In genomic region chr6:150304421-150304820, GRCh38 we compare ENCODE assay signal across 17 cellular contexts.
DNase-seq lines count a peak whose midpoint lies in the region; ATAC-seq, FAIRE-seq and TF ChIP-seq lines count a peak whose summit lies in the region.
"Had no signal": no experiment of that assay in that cellular context is flagged by ENCODE, and none has a peak within 500 bp of the region (broad histone marks: within the 10 kb centered on the region; RNA-seq: fewer than 3 reads in every experiment).

No MANE protein-coding gene starts in this region.

- H4K91ac ChIP-seq in neuronal stem cell (ENCODE audit: low read depth, low read length, poor library complexity), result peak overlapping the region; percentile 4

- peak; percentile 50 for FAIRE-seq in bronchial epithelial cell (lab: Jason Lieb, UNC)
- no peak for FAIRE-seq in GM19239 (lab: Jason Lieb, UNC)
- FAIRE-seq: GM12878 had no signal

- H3K18ac ChIP-seq in neuronal stem cell (ENCODE audit: low read length), result no peak overlapping the region

- H3K27ac ChIP-seq in neuronal stem cell (replicated peaks; ENCODE audit: low read length), result no peak overlapping the region
- H3K27ac ChIP-seq in right cardiac atrium (ENCODE audit: low read length), result no peak overlapping the region
- H3K27ac ChIP-seq: GM23248 had no signal

- TF ChIP-seq CTCF in bronchial epithelial cell (IDR thresholded peaks at IDR 0.05; ENCODE audit: insufficient read depth, low read length, severe bottlenecking) (no peak), fibroblast of mammary gland (conservative IDR thresholded peaks at IDR 0.05; ENCODE audit: control insufficient read depth, insufficient read depth, low read depth, low read length) (no peak)

- H2BK12ac ChIP-seq in neuronal stem cell (ENCODE audit: low read length), result no peak overlapping the region

- intact Hi-C loops in right cardiac atrium (cut with DNase I), result no loop called here

- DNase-seq in bronchial epithelial cell (ENCODE audit: low read depth) (no peak), fibroblast of mammary gland (ENCODE audit: low read depth) (peak; percentile 23), neuronal stem cell (ENCODE audit: low spot score) (no peak), GOT3 (lab: John Stamatoyannopoulos, UW) (no peak), right cardiac atrium (no peak), GM19239 (ENCODE audit: insufficient read length, low spot score) (no peak)
- DNase-seq: C1 segment of cervical spinal cord; Calu3; CD4-positive, alpha-beta memory T cell; COR-L47; DMS79; EL; GDM1; GM23248; H9 had no signal

- H3K9ac ChIP-seq in neuronal stem cell (ENCODE audit: low read depth, low read length, poor library complexity), result no peak overlapping the region
- H3K9ac ChIP-seq: GM23248 had no signal

- H3K27me3 ChIP-seq in bronchial epithelial cell (ENCODE audit: control insufficient read depth, insufficient read depth, low read length) (no peaks in the 10 kb centered on the region), neuronal stem cell (ENCODE audit: control insufficient read depth in 3 of 3, insufficient read depth in 3 of 3, low read depth in 1 of 3, low read length in 3 of 3) (no peaks in the 10 kb centered on the region), right cardiac atrium (ENCODE audit: control insufficient read depth, insufficient read depth) (no peaks in the 10 kb centered on the region)

- no peak overlapping the region for H3K4me2 ChIP-seq in neuronal stem cell (ENCODE audit: insufficient read depth, low read length, poor library complexity, severe bottlenecking)

- H2BK120ac ChIP-seq in neuronal stem cell (ENCODE audit: low read depth, low read length), result no peak overlapping the region

- no peaks in the 10 kb centered on the region for H3K79me1 ChIP-seq in neuronal stem cell (ENCODE audit: low read depth, low read length)

- H3K14ac ChIP-seq in neuronal stem cell (ENCODE audit: low read length), result no peak overlapping the region

- H3K4me3 ChIP-seq in bronchial epithelial cell (ENCODE audit: low read depth, low read length) (no peak overlapping the region), fibroblast of mammary gland (ENCODE audit: control insufficient read depth, low read depth, low read length) (no peak overlapping the region), neuronal stem cell (ENCODE audit: low read length in 2 of 2) (no peak overlapping the region), right cardiac atrium (ENCODE audit: low read length) (no peak overlapping the region)
- H3K4me3 ChIP-seq: GM12878, GM23248 had no signal

- H2BK15ac ChIP-seq in neuronal stem cell (ENCODE audit: low read length), result no peak overlapping the region

- peaks cover 0 to 4% of the 10 kb centered on the region in 2 donors for H3K9me3 ChIP-seq in neuronal stem cell (replicated peaks in 1 of 2; ENCODE audit: control insufficient read depth in 2 of 2, insufficient read depth in 1 of 2, low read depth in 1 of 2, low read length in 2 of 2)
- H3K9me3 ChIP-seq in right cardiac atrium (ENCODE audit: control insufficient read depth, low read length), result no peaks in the 10 kb centered on the region

- H3K23ac ChIP-seq in neuronal stem cell (ENCODE audit: low read depth, low read length, poor library complexity), result no peak overlapping the region

- no peak overlapping the region for H2AK5ac ChIP-seq in neuronal stem cell (ENCODE audit: low read depth, low read length)

- no peak for ATAC-seq in right cardiac atrium
- ATAC-seq: GM12878, HCT116 had no signal

- H3K4me1 ChIP-seq in neuronal stem cell (ENCODE audit: control insufficient read depth in 2 of 2, insufficient read depth in 1 of 2, low read depth in 1 of 2, low read length in 2 of 2), result peaks cover 3 to 27% of the 10 kb centered on the region in 2 donors
- H3K4me1 ChIP-seq in right cardiac atrium (ENCODE audit: control insufficient read depth, insufficient read depth, low read length), result no peaks in the 10 kb centered on the region

- no peak overlapping the region for H4K8ac ChIP-seq in neuronal stem cell (ENCODE audit: low read depth, low read length)

- no peaks in the 10 kb centered on the region for H3K36me3 ChIP-seq in bronchial epithelial cell (ENCODE audit: control insufficient read depth, insufficient read depth, low read length)
- H3K36me3 ChIP-seq in neuronal stem cell (replicated peaks in 1 of 2; ENCODE audit: control insufficient read depth in 2 of 2, insufficient read depth in 2 of 2, low read length in 2 of 2), result no peaks in the 10 kb centered on the region

- WGBS in neuronal stem cell (ENCODE audit: extremely low coverage in 2 of 2, insufficient read length in 2 of 2, insufficient replicate concordance in 1 of 2), 2 donors, result no CpG with 5 or more reads among the region's 3 CpGs
- 93% methylated on average over 3 of the region's 3 CpGs for WGBS in right cardiac atrium

- H3K4ac ChIP-seq in neuronal stem cell (ENCODE audit: low read length), result no peak overlapping the region

- H2BK5ac ChIP-seq in neuronal stem cell (ENCODE audit: low read length), result no peak overlapping the region

- H2AFZ ChIP-seq in neuronal stem cell (ENCODE audit: low read length), result no peak overlapping the region
- H2AFZ ChIP-seq: GM23248 had no signal
